Comparison of ENCODE assay signal across 8 cellular contexts in genomic region chr7:5396542-5396941, GRCh38. TPM values are rescaled to one million over a fixed set of nuclear protein-coding genes. Genes with fewer than 3 reads are reported as not detected.
A peak's percentile ranks its signal among the peaks of the same experiment; 100 is the strongest.
DNase-seq lines count a peak whose midpoint lies in the region; ATAC-seq and TF ChIP-seq lines count a peak whose summit lies in the region.

No MANE protein-coding gene starts in this region.

- H3K27ac ChIP-seq in neutrophil, result peak overlapping the region; percentile 91
- H3K27ac ChIP-seq in upper lobe of right lung, result peak overlapping the region; percentile 91

- ATAC-seq in GM21381 (IDR thresholded peaks at IDR 0.05; ENCODE audit: unreplicated experiment) (peak; percentile 44), upper lobe of right lung (peak; percentile 75)

- H3K36me3 ChIP-seq in neutrophil (peaks cover 42% of the 10 kb centered on the region), upper lobe of right lung (peaks cover 28% of the 10 kb centered on the region)

- H3K4me3 ChIP-seq in Jurkat, Clone E6-1 (ENCODE audit: low read length), result peak overlapping the region; percentile 97
- peak overlapping the region; percentile 81 to 97 for H3K4me3 ChIP-seq in neutrophil (ENCODE audit: low read depth in 1 of 2, low read length in 1 of 2)
- H3K4me3 ChIP-seq in upper lobe of right lung, result peak overlapping the region; percentile 65

- DNase-seq in D341Med (ENCODE audit: low spot score) (peak; percentile 65), dermis microvascular lymphatic vessel endothelial cell (ENCODE audit: low read depth in 2 of 2) (peak; percentile 26 to 54), upper lobe of right lung (peak; percentile 83), A172 (ENCODE audit: low spot score) (no peak)
- peak; percentile 78 for DNase-seq in Jurkat, Clone E6-1 (ENCODE audit: low read depth, low spot score)
- DNase-seq in activated CD4-positive, alpha-beta T cell treated with anti-CD3 and anti-CD28 coated beads for 4 hours, result peak; percentile 52 to 61

- intact Hi-C loops in upper lobe of right lung (cut with DNase I), result no loop called here

- H3K27me3 ChIP-seq in neutrophil, result no peaks in the 10 kb centered on the region
- H3K27me3 ChIP-seq in upper lobe of right lung, result no peaks in the 10 kb centered on the region

- H3K4me1 ChIP-seq in neutrophil (ENCODE audit: control insufficient read depth in 1 of 2, insufficient read depth in 1 of 2, low read depth in 1 of 2, low read length in 1 of 2) (peaks cover 60 to 64% of the 10 kb centered on the region in 2 experiments), upper lobe of right lung (peaks cover 29% of the 10 kb centered on the region)

- no peak for TF ChIP-seq CTCF in neutrophil (IDR thresholded peaks at IDR 0.05)
- TF ChIP-seq CTCF in upper lobe of right lung (IDR thresholded peaks at IDR 0.05), result peak; percentile 38

- no peaks in the 10 kb centered on the region for H3K9me3 ChIP-seq in neutrophil
- H3K9me3 ChIP-seq in upper lobe of right lung, result no peaks in the 10 kb centered on the region

RNA-seq across cellular contexts. Expression of gene TNRC18, which starts 27.1 kb away (rescaled TPM):
- polyA plus RNA-seq in Jurkat, Clone E6-1 (2012; ENCODE audit: insufficient read depth, insufficient read length), result 41.2 TPM
- total RNA-seq in dermis microvascular lymphatic vessel endothelial cell (16.6 and 32.1 TPM in 2 replicates), upper lobe of right lung (118 TPM)
- total RNA-seq in A172 (2014; rRNA removed; shearing (Covaris generic)), result 15.0 and 17.4 TPM in 2 replicates
